ENCODE assay signal across 6 cellular contexts in the genomic region with DNA sequence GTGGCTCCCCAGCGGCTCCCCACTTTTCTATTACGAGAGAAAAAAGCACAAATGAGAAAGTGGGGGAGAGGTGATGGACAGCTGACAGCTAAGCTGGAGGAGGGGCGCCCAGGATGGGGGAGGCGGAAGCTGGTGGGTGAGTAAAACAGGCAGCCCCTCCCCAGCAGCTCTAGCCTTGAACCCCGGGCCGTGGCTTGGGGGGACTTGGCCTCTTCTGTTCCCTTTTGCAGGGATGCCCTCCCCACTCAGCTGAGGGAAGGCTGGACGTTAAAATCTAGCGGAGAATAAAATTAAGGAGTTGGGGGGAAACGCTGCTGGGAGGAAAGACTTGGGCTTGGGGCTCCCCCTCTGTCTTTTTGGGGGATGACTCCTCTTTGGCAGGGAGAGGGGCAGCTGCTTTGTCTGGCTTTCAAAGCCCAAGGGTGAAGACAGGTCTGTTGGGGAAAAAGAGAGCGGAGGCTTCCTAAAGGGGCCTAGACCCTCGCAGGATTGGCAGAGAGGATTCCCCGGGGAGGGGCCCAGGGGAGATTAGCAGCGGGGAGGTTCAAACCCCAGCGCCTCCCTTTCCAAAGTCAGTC. TPM values are rescaled to one million over a fixed set of nuclear protein-coding genes. Genes with fewer than 3 reads are reported as not detected.
DNase-seq lines count a peak whose midpoint lies in the region; ATAC-seq and TF ChIP-seq lines count a peak whose summit lies in the region.

No MANE protein-coding gene starts in this region.

- DNase-seq in dorsolateral prefrontal cortex (no peak), cerebellum (ENCODE audit: low spot score) (no peak)

- intact Hi-C loops in dorsolateral prefrontal cortex (cut with DNase I), result no loop called here

- H3K27me3 ChIP-seq in dorsolateral prefrontal cortex (no peaks in the 10 kb centered on the region), rectal smooth muscle tissue (ENCODE audit: control insufficient read depth, insufficient read depth, low read length) (no peaks in the 10 kb centered on the region)

- peaks cover 9 to 16% (median 15%) of the 10 kb centered on the region in 3 donors for H3K4me1 Mint-ChIP-seq in IgD-negative memory B cell

- peaks cover 5% of the 10 kb centered on the region for H3K36me3 ChIP-seq in rectal smooth muscle tissue (ENCODE audit: control insufficient read depth, insufficient read depth, low read length)

- peak overlapping the region; percentile 50 to 88 (median 77) for H3K4me3 ChIP-seq in dorsolateral prefrontal cortex
- peak overlapping the region; percentile 95 for H3K4me3 ChIP-seq in rectal smooth muscle tissue (ENCODE audit: low read length)

- ATAC-seq in GM18498 (IDR thresholded peaks at IDR 0.05; ENCODE audit: unreplicated experiment), result peak; percentile 9
- ATAC-seq in HG02973 (IDR thresholded peaks at IDR 0.05; ENCODE audit: unreplicated experiment), result no peak

- no peaks in the 10 kb centered on the region for H3K36me3 Mint-ChIP-seq in IgD-negative memory B cell

- H3K27ac Mint-ChIP-seq in IgD-negative memory B cell, result peak overlapping the region; percentile 100

- peak overlapping the region; percentile 99 to 100 (median 100) for H3K4me3 Mint-ChIP-seq in IgD-negative memory B cell

- TF ChIP-seq CTCF in dorsolateral prefrontal cortex (IDR thresholded peaks at IDR 0.05 in 54 of 56, conservative IDR thresholded peaks at IDR 0.05 in 2 of 56; ENCODE audit: low read depth in 1 of 56, partially characterized antibody in 56 of 56), result no peak

- H3K9me3 Mint-ChIP-seq in IgD-negative memory B cell, result peaks cover 0 to 3% (median 0%) of the 10 kb centered on the region in 3 donors

- H3K27ac ChIP-seq in dorsolateral prefrontal cortex (peak overlapping the region in 54 of 59 donors; percentile 72 to 98 (median 93)), rectal smooth muscle tissue (ENCODE audit: low read depth, low read length) (peak overlapping the region; percentile 90)

- H3K9ac ChIP-seq in rectal smooth muscle tissue (ENCODE audit: low read length), result no peak overlapping the region

- H3K27me3 Mint-ChIP-seq in IgD-negative memory B cell, result no peaks in the 10 kb centered on the region

- H3K4me1 ChIP-seq in rectal smooth muscle tissue (ENCODE audit: control insufficient read depth, insufficient read depth, low read length), result peaks cover 3% of the 10 kb centered on the region

RNA-seq across cellular contexts. Expression of a gene that starts 1.4 kb away (rescaled TPM):
- 2.8 TPM for polyA plus RNA-seq in IgD-negative memory B cell
- total RNA-seq in dorsolateral prefrontal cortex (100 to 1,000 TPM in 1 of 120 experiments, 10 to 100 TPM in 119; 30.2 to 108 (median 43.1) TPM), cerebellum (14.5 TPM)

RNA-seq across cellular contexts. Expression of a gene that starts 6.4 kb away (rescaled TPM):
- not detected for polyA plus RNA-seq in IgD-negative memory B cell
- total RNA-seq in dorsolateral prefrontal cortex, result not detected
- total RNA-seq in cerebellum, result not detected

RNA-seq across cellular contexts. Expression of a gene that starts 19.4 kb away (rescaled TPM):
- polyA plus RNA-seq in IgD-negative memory B cell, result 0.16 TPM
- 10 to 100 TPM in 103 of 120 experiments, 1 to 10 TPM in 17; 7.2 to 23.3 (median 13.0) TPM for total RNA-seq in dorsolateral prefrontal cortex
- 1.5 TPM for total RNA-seq in cerebellum

RNA-seq across cellular contexts. Expression of a gene that starts 25.6 kb away (rescaled TPM):
- 1.4 TPM for polyA plus RNA-seq in IgD-negative memory B cell
- total RNA-seq in dorsolateral prefrontal cortex (100 to 1,000 TPM in 118 of 120 experiments, 10 to 100 TPM in 2; 87.9 to 222 (median 163) TPM), cerebellum (27.7 TPM)

RNA-seq across cellular contexts. Expression of a gene that starts 30.1 kb away (rescaled TPM):
- not detected for polyA plus RNA-seq in IgD-negative memory B cell
- total RNA-seq in dorsolateral prefrontal cortex (1 to 10 TPM in 119 of 120 experiments, under 1 TPM in 1; 0.63 to 8.5 (median 4.1) TPM), cerebellum (2.2 TPM)
